Comparison of ENCODE assay signal across 21 cellular contexts in the genomic region with DNA sequence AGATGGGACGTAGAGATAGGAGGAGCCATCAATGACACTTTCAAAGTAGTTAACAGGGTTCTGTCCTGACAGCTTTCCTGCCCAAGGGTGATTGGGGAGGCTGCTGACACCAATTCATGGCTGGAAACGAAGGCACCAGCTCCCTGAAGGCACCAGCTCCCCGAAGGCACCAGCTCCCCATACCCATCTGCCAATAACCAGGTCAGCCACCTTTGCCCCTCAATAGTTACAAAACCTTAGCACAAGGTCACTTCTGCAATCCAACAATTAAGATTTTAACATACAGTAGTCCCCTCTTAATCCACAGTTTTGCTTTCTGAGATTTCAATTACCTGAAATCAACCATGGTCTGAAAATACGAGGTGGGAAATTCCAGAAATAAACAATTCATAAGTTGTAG.
"Had no signal": no experiment of that assay in that cellular context is flagged by ENCODE, and none has a peak within 500 bp of the region (broad histone marks: within the 10 kb centered on the region; RNA-seq: fewer than 3 reads in every experiment).

No MANE protein-coding gene starts in this region.

- H3K4me3 ChIP-seq: adrenal gland, esophagus muscularis mucosa, gastroesophageal sphincter, hepatocyte, neural progenitor cell, prostate gland, skin epidermis, thyroid gland had no signal

- H3K27ac Mint-ChIP-seq: activated CD8-positive, alpha-beta T cell treated with anti-CD3 and anti-CD28 coated beads, Interleukin-2, amount 10 ng/mL, durations not matched to agents 7 days and 5 days; neural progenitor cell; T-helper 2 cell treated with Interferon-gamma antibody and Interleukin-4, amounts not matched to agents 5 μg/mL and 100 μg/mL, for 36 hours had no signal

- H3K27me3 ChIP-seq: adrenal gland, esophagus muscularis mucosa, gastroesophageal sphincter, hepatocyte, neural progenitor cell, thyroid gland had no signal

- H3K9ac ChIP-seq: neural progenitor cell had no signal

- H3K4me3 Mint-ChIP-seq: activated CD8-positive, alpha-beta T cell treated with anti-CD3 and anti-CD28 coated beads, Interleukin-2, amount 10 ng/mL, durations not matched to agents 7 days and 5 days; activated T-cell treated with anti-CD3 and anti-CD28 coated beads, Interleukin-2, amount 50 U/mL, for 4 hours; neural progenitor cell; T-helper 2 cell treated with Interferon-gamma antibody and Interleukin-4, amounts not matched to agents 5 μg/mL and 100 μg/mL, for 36 hours had no signal

- H2AFZ ChIP-seq: hepatocyte, neural progenitor cell had no signal

- H3K9me3 Mint-ChIP-seq: activated T-cell treated with anti-CD3 and anti-CD28 coated beads, Interleukin-2, amount 50 U/mL, for 4 hours; neural progenitor cell; T-helper 2 cell treated with Interferon-gamma antibody and Interleukin-4, amounts not matched to agents 5 μg/mL and 100 μg/mL, for 36 hours had no signal

- H3K4me2 ChIP-seq: hepatocyte, neural progenitor cell had no signal

- H3K9me3 ChIP-seq: adrenal gland, esophagus muscularis mucosa, gastroesophageal sphincter, prostate gland, thyroid gland had no signal

- DNase-seq: activated CD4-positive, alpha-beta T cell treated with anti-CD3 and anti-CD28 coated beads for 48 hours; activated CD4-positive, CD25-positive, alpha-beta regulatory T cell; activated CD8-positive, alpha-beta T cell treated with anti-CD3 and anti-CD28 coated beads, Interleukin-2, amount 10 ng/mL, durations not matched to agents 7 days and 5 days; activated effector memory CD4-positive, alpha-beta T cell treated with anti-CD3 and anti-CD28 coated beads, Interleukin-2, amount 50 U/mL, for 16 hours; activated naive CD4-positive, alpha-beta T cell treated with anti-CD3 and anti-CD28 coated beads, Interleukin-2, amount 50 U/mL, for 16 hours; activated T-cell treated with anti-CD3 and anti-CD28 coated beads, Interleukin-2, amount 50 U/mL, for 4 hours; adrenal gland; effector CD4-positive, alpha-beta T cell; islet precursor cell; left colon; right cardiac atrium; stimulated activated CD4-positive, alpha-beta T cell treated with anti-CD3 and anti-CD28 coated beads, Interleukin-15, amount 100 ng/mL, for 24 hours; stimulated activated CD4-positive, alpha-beta T cell treated with anti-CD3 and anti-CD28 coated beads, Interleukin-2, amount 100 ng/mL, for 48 hours; thyroid gland had no signal

- H3K36me3 ChIP-seq: adrenal gland, neural progenitor cell, prostate gland, thyroid gland had no signal

- H3K27ac ChIP-seq: esophagus muscularis mucosa, gastroesophageal sphincter, hepatocyte, neural progenitor cell, prostate gland, skin epidermis, thyroid gland had no signal

- ATAC-seq: activated CD8-positive, alpha-beta T cell treated with anti-CD3 and anti-CD28 coated beads, Interleukin-2, amount 10 ng/mL, durations not matched to agents 7 days and 5 days; activated T-cell treated with anti-CD3 and anti-CD28 coated beads, Interleukin-2, amount 50 U/mL, for 4 hours; gastroesophageal sphincter; left colon; right cardiac atrium had no signal
